Comparison of ENCODE assay signal across 1 cellular context in the genomic region with DNA sequence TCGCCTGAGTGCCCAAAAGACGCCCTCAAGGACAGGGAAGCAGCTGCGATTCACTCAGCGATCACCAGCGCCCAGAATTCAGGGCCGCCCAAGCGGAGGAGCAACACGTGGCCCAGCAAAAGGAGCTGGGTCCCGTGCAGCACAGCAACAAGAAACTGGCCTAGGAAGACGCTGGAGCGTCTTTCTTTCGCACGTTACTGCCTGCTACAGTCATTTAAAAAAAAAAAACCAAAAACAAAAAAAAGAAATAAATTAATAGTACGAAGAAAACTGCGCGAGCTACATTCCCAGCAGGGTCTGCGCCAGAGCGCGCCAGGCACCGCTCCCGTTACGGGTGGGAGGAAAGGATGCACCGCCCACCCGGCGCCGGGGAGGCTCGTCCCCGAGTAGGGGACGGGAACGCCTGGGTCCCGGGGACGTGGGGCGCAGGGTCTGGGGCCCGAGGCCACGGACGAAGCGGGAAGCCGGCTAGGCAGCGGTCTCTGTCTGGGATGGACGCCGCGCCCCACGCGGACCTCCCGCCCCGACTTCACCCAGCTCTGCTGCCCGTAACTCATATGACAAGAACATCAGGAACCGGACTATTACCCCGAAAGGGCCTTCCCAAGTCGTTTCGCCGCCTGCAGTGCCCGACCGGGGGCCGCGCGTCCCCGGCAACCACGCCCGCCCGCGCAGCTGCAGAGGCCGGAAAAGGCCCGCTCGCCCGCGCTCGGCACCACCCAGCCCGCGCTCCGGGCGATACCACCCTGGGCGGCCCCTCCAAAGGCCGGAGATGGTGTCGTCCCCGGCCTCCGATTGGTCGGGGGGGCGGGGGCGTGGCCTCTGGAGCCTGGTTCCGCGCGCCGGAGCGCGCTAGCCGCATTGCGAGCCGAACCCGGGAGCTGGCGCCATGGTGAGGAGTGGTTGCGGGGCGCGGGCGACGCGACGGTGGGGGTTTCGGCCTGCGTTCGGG.
A peak's percentile ranks its signal among the peaks of the same experiment; 100 is the strongest.
TF ChIP-seq lines count a peak whose summit lies in the region.

A gene with protein sequence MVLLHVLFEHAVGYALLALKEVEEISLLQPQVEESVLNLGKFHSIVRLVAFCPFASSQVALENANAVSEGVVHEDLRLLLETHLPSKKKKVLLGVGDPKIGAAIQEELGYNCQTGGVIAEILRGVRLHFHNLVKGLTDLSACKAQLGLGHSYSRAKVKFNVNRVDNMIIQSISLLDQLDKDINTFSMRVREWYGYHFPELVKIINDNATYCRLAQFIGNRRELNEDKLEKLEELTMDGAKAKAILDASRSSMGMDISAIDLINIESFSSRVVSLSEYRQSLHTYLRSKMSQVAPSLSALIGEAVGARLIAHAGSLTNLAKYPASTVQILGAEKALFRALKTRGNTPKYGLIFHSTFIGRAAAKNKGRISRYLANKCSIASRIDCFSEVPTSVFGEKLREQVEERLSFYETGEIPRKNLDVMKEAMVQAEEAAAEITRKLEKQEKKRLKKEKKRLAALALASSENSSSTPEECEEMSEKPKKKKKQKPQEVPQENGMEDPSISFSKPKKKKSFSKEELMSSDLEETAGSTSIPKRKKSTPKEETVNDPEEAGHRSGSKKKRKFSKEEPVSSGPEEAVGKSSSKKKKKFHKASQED (plus strand): TSS at position 861 of the 952 bp plus-strand sequence. CDS start 29 bp downstream, at position 890.

TF ChIP-seq in HepG2, 621 proteins besides CTCF, POLR2A, EP300 and RAD21 (continued from another document and continues in another):
- TF ChIP-seq ZNF280D (CRISPR knock-in tag; IDR thresholded peaks at IDR 0.05) (peak; percentile 36; the same call in 1 of the 2 replicates), BRD4 (CRISPR knock-in tag; IDR thresholded peaks at IDR 0.05) (peak; percentile 77), KDM1A (CRISPR knock-in tag; IDR thresholded peaks at IDR 0.05) (no peak), SRF (IDR thresholded peaks at IDR 0.05; ENCODE audit: low read depth, low read length) (peak; percentile 58; the same call in 1 of the 2 replicates), SYNCRIP (IDR thresholded peaks at IDR 0.05; ENCODE audit: insufficient read depth, low read depth, low read length) (no peak), ZNF850 (CRISPR knock-in tag; conservative IDR thresholded peaks at IDR 0.05) (peak; percentile 72; the same call in 1 of the 2 replicates), HOXA9 (CRISPR knock-in tag; IDR thresholded peaks at IDR 0.05; ENCODE audit: borderline replicate concordance) (peak; percentile 98), ZNF101 (CRISPR knock-in tag; IDR thresholded peaks at IDR 0.05; ENCODE audit: borderline replicate concordance, low read depth) (0 out of 2 replicates have a peak, but pooled peaks have one; percentile 31), FOXA3 (CRISPR knock-in tag; IDR thresholded peaks at IDR 0.05) (peak; percentile 70), ZNF562 (CRISPR knock-in tag; IDR thresholded peaks at IDR 0.05; ENCODE audit: borderline replicate concordance) (peak; percentile 77; the same call in 1 of the 2 replicates), MIER2 (CRISPR knock-in tag; IDR thresholded peaks at IDR 0.05) (no peak), FOSL2 (CRISPR knock-in tag; IDR thresholded peaks at IDR 0.05) (no peak; the same call in 1 of the 2 replicates), ZFYVE20 (CRISPR knock-in tag; IDR thresholded peaks at IDR 0.05; ENCODE audit: borderline replicate concordance, low read depth) (no peak), CEBPB (IDR thresholded peaks at IDR 0.05; ENCODE audit: borderline replicate concordance, low read depth, low read length) (no peak), SUZ12 (IDR thresholded peaks at IDR 0.05; ENCODE audit: low read depth, low read length) (no peak), RARG (CRISPR knock-in tag; IDR thresholded peaks at IDR 0.05; ENCODE audit: low read depth) (peak; percentile 98), ZBTB39 (CRISPR knock-in tag; IDR thresholded peaks at IDR 0.05) (no peak; the same call in none of the 2 replicates), KMT2A (CRISPR knock-in tag; IDR thresholded peaks at IDR 0.05) (peak; percentile 66; the same call in 1 of the 2 replicates), ZNF235 (CRISPR knock-in tag; IDR thresholded peaks at IDR 0.05; ENCODE audit: borderline replicate concordance) (peak; percentile 99; the same call in 1 of the 2 replicates), RAD51 (IDR thresholded peaks at IDR 0.05; ENCODE audit: borderline replicate concordance) (no peak), ZMYM2 (CRISPR knock-in tag; IDR thresholded peaks at IDR 0.05) (no peak), RFXANK (CRISPR knock-in tag; IDR thresholded peaks at IDR 0.05) (peak; percentile 92; the same call in 1 of the 2 replicates), ZNF776 (CRISPR knock-in tag; IDR thresholded peaks at IDR 0.05) (peak; percentile 99), ZBTB38 (CRISPR knock-in tag; IDR thresholded peaks at IDR 0.05) (peak; percentile 91; the same call in 1 of the 2 replicates), CCAR2 (optimal IDR thresholded peaks at IDR 0.05; ENCODE audit: low read depth, low read length) (peak; percentile 17), ZMYM4 (CRISPR knock-in tag; IDR thresholded peaks at IDR 0.05) (peak; percentile 82), ZNF138 (CRISPR knock-in tag; IDR thresholded peaks at IDR 0.05; ENCODE audit: low read depth) (peak; percentile 93; the same call in 1 of the 2 replicates), HOXA5 (CRISPR knock-in tag; IDR thresholded peaks at IDR 0.05) (peak; percentile 93), ZNF788 (CRISPR knock-in tag; IDR thresholded peaks at IDR 0.05; ENCODE audit: borderline replicate concordance) (peak; percentile 87), HDAC2 (CRISPR knock-in tag; IDR thresholded peaks at IDR 0.05) (peak; percentile 24; the same call in 1 of the 2 replicates), DRAP1 (CRISPR knock-in tag; IDR thresholded peaks at IDR 0.05) (peak; percentile 95), SNAI1 (CRISPR knock-in tag; IDR thresholded peaks at IDR 0.05; ENCODE audit: borderline replicate concordance) (peak; percentile 87; the same call in 1 of the 2 replicates), JDP2 (CRISPR knock-in tag; IDR thresholded peaks at IDR 0.05; ENCODE audit: borderline replicate concordance) (peak; percentile 91; the same call in 1 of the 2 replicates), CBX5 (CRISPR knock-in tag; IDR thresholded peaks at IDR 0.05; ENCODE audit: borderline replicate concordance) (peak; percentile 81; the same call in 1 of the 2 replicates), ZNF605 (CRISPR knock-in tag; IDR thresholded peaks at IDR 0.05) (peak; percentile 65), TBX3 (IDR thresholded peaks at IDR 0.05; ENCODE audit: borderline replicate concordance) (no peak), MZF1 (CRISPR knock-in tag; IDR thresholded peaks at IDR 0.05; ENCODE audit: borderline replicate concordance) (no peak), ZBTB1 (CRISPR knock-in tag; IDR thresholded peaks at IDR 0.05; ENCODE audit: borderline replicate concordance) (peak; percentile 41; the same call in 1 of the 2 replicates)
- TF ChIP-seq, protein P1, sequence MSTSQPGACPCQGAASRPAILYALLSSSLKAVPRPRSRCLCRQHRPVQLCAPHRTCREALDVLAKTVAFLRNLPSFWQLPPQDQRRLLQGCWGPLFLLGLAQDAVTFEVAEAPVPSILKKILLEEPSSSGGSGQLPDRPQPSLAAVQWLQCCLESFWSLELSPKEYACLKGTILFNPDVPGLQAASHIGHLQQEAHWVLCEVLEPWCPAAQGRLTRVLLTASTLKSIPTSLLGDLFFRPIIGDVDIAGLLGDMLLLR (CRISPR knock-in tag; IDR thresholded peaks at IDR 0.05) = peak; percentile 68; the same call in 1 of the 2 replicates
- TF ChIP-seq, protein P2, sequence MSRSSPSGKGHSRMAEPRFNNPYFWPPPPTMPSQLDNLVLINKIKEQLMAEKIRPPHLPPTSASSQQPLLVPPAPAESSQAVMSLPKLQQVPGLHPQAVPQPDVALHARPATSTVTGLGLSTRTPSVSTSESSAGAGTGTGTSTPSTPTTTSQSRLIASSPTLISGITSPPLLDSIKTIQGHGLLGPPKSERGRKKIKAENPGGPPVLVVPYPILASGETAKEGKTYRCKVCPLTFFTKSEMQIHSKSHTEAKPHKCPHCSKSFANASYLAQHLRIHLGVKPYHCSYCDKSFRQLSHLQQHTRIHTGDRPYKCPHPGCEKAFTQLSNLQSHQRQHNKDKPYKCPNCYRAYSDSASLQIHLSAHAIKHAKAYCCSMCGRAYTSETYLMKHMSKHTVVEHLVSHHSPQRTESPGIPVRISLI (CRISPR knock-in tag; IDR thresholded peaks at IDR 0.05; ENCODE audit: borderline replicate concordance) = no peak
- TF ChIP-seq, protein P3, sequence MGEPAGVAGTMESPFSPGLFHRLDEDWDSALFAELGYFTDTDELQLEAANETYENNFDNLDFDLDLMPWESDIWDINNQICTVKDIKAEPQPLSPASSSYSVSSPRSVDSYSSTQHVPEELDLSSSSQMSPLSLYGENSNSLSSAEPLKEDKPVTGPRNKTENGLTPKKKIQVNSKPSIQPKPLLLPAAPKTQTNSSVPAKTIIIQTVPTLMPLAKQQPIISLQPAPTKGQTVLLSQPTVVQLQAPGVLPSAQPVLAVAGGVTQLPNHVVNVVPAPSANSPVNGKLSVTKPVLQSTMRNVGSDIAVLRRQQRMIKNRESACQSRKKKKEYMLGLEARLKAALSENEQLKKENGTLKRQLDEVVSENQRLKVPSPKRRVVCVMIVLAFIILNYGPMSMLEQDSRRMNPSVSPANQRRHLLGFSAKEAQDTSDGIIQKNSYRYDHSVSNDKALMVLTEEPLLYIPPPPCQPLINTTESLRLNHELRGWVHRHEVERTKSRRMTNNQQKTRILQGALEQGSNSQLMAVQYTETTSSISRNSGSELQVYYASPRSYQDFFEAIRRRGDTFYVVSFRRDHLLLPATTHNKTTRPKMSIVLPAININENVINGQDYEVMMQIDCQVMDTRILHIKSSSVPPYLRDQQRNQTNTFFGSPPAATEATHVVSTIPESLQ (CRISPR knock-in tag; conservative IDR thresholded peaks at IDR 0.05) = peak; percentile 91; the same call in 1 of the 2 replicates
- TF ChIP-seq, protein P4, sequence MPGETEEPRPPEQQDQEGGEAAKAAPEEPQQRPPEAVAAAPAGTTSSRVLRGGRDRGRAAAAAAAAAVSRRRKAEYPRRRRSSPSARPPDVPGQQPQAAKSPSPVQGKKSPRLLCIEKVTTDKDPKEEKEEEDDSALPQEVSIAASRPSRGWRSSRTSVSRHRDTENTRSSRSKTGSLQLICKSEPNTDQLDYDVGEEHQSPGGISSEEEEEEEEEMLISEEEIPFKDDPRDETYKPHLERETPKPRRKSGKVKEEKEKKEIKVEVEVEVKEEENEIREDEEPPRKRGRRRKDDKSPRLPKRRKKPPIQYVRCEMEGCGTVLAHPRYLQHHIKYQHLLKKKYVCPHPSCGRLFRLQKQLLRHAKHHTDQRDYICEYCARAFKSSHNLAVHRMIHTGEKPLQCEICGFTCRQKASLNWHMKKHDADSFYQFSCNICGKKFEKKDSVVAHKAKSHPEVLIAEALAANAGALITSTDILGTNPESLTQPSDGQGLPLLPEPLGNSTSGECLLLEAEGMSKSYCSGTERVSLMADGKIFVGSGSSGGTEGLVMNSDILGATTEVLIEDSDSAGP (CRISPR knock-in tag; IDR thresholded peaks at IDR 0.05; ENCODE audit: borderline replicate concordance) = peak; percentile 93
- TF ChIP-seq, protein P5, sequence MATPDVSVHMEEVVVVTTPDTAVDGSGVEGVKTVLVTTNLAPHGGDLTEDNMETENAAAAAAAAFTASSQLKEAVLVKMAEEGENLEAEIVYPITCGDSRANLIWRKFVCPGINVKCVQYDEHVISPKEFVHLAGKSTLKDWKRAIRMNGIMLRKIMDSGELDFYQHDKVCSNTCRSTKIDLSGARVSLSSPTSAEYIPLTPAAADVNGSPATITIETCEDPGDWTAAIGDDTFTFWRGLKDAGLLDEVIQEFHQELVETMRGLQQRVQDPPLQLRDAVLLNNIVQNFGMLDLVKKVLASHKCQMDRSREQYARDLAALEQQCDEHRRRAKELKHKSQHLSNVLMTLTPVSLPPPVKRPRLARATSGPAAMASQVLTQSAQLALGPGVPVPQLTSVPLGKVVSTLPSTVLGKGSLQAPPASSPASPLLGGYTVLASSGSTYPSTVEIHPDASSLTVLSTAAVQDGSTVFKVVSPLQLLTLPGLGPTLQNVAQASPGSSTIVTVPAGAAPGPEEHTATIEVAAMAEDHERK (CRISPR knock-in tag; IDR thresholded peaks at IDR 0.05; ENCODE audit: low read depth) = peak; percentile 48; the same call in 1 of the 2 replicates
